Comparison of ENCODE assay signal across 11 cellular contexts in the genomic region with DNA sequence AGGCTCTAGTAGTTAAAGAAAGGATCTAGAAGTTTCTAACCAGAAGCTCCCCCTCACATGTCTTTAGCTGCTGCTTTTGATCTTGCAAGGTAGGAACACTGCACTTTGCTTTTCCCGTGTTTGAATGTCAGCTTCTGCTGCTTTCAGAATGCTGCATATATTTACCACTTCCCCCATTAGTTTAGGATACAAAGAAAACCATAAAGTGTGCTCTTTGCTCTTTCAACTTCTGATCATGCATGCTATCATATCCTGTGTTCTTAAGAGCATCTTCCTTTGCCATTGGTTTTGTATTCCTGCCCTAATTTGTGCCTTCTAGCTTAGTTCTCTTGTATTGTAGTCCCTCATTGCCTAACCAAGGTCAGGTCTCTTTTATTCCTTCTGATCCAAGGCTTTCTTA. TPM values are rescaled to one million over a fixed set of nuclear protein-coding genes. Genes with fewer than 3 reads are reported as not detected.
DNase-seq lines count a peak whose midpoint lies in the region; ATAC-seq, FAIRE-seq and TF ChIP-seq lines count a peak whose summit lies in the region.
"Had no signal": no experiment of that assay in that cellular context is flagged by ENCODE, and none has a peak within 500 bp of the region (broad histone marks: within the 10 kb centered on the region; RNA-seq: fewer than 3 reads in every experiment).

No MANE protein-coding gene starts in this region.

- H3K27ac Mint-ChIP-seq in T-helper 17 cell = peak overlapping the region; percentile 94

- H3K9me3 ChIP-seq in T-helper 17 cell (ENCODE audit: control insufficient read depth, low read length, poor library complexity, severe bottlenecking) (no peaks in the 10 kb centered on the region), esophagus squamous epithelium (no peaks in the 10 kb centered on the region), small intestine (ENCODE audit: control insufficient read depth, low read depth) (no peaks in the 10 kb centered on the region)

- TF ChIP-seq POLR2A in esophagus squamous epithelium (IDR thresholded peaks at IDR 0.05) = no peak
- TF ChIP-seq POLR2A in H54 (IDR thresholded peaks at IDR 0.05; ENCODE audit: low read depth, low read length) = no peak
- no peak for TF ChIP-seq POLR2A in erythroblast (IDR thresholded peaks at IDR 0.05; ENCODE audit: low read length)

- peak; percentile 48 for ATAC-seq in T-helper 17 cell
- ATAC-seq in HG03280 (IDR thresholded peaks at IDR 0.05; ENCODE audit: unreplicated experiment) = no peak
- ATAC-seq: Panc1 had no signal

- TF ChIP-seq CTCF in esophagus squamous epithelium (IDR thresholded peaks at IDR 0.05) = no peak

- peak overlapping the region; percentile 83 for H3K4me3 Mint-ChIP-seq in T-helper 17 cell

- no peaks in the 10 kb centered on the region for H3K27me3 ChIP-seq in esophagus squamous epithelium
- H3K27me3 ChIP-seq in small intestine (ENCODE audit: control insufficient read depth in 2 of 2, insufficient read depth in 2 of 2, low read length in 2 of 2) = no peaks in the 10 kb centered on the region

- no peak for DNase-seq in GM19239 (ENCODE audit: insufficient read length, low spot score)
- DNase-seq in T-helper 17 cell = no peak
- no peak for DNase-seq in esophagus squamous epithelium (lab: John Stamatoyannopoulos, UW)
- DNase-seq in small intestine = peak; percentile 19
- DNase-seq in stimulated activated CD4-positive, alpha-beta T cell treated with anti-CD3 and anti-CD28 coated beads, Interleukin-12 subunit alpha, Interleukin-12 subunit beta, amount 100 ng/mL, for 4 hours = no peak
- DNase-seq in H54 (ENCODE audit: insufficient read length, low spot score) = no peak
- no peak for DNase-seq in erythroblast (lab: John Stamatoyannopoulos, UW)

- H3K36me3 Mint-ChIP-seq in T-helper 17 cell (ENCODE audit: low read depth) = peaks cover 4% of the 10 kb centered on the region

- H3K27me3 Mint-ChIP-seq in T-helper 17 cell = no peaks in the 10 kb centered on the region

- peaks cover 63% of the 10 kb centered on the region for H3K4me1 Mint-ChIP-seq in T-helper 17 cell

- peaks cover 23 to 64% (median 36%) of the 10 kb centered on the region in 3 donors for H3K4me1 ChIP-seq in esophagus squamous epithelium
- H3K4me1 ChIP-seq in small intestine (ENCODE audit: control insufficient read depth in 2 of 2, insufficient read depth in 1 of 2, low read depth in 1 of 2, low read length in 1 of 2) = peaks cover 11 to 26% of the 10 kb centered on the region in 2 donors

- H3K36me3 ChIP-seq in esophagus squamous epithelium = peaks cover 0 to 37% (median 7%) of the 10 kb centered on the region in 3 donors
- peaks cover 3 to 7% of the 10 kb centered on the region in 2 donors for H3K36me3 ChIP-seq in small intestine (ENCODE audit: control insufficient read depth in 2 of 2, insufficient read depth in 2 of 2, low read length in 2 of 2)

- FAIRE-seq in GM19239 (lab: Jason Lieb, UNC) (peak; percentile 42), small intestine (lab: Jason Lieb, UNC) (no peak), H54 (lab: Jason Lieb, UNC) (no peak)
- FAIRE-seq: G401.6 had no signal

- WGBS in esophagus squamous epithelium, 2 donors = 25 to 41% methylated on average over 1 of the region's 1 CpG
- WGBS in small intestine, 3 donors = 5 to 10% (median 9%) methylated on average over 1 of the region's 1 CpG

- intact Hi-C loops in esophagus squamous epithelium (cut with DNase I) = no loop called here

- H3K27ac ChIP-seq in esophagus squamous epithelium (peak overlapping the region in 3 of 4 donors; percentile 45 to 68 (median 46)), small intestine (ENCODE audit: low read depth in 1 of 2, low read length in 1 of 2) (peak overlapping the region; percentile 0 to 64)
- H3K27ac ChIP-seq: epithelial cell of prostate had no signal

- H3K4me3 ChIP-seq in esophagus squamous epithelium (no peak overlapping the region), small intestine (ENCODE audit: low read depth in 1 of 2, low read length in 2 of 2) (no peak overlapping the region)

RNA-seq across cellular contexts. Expression of a gene that starts 43.3 kb away (rescaled TPM):
- total RNA-seq in T-helper 17 cell = 10 to 100 TPM; 37.6 to 43.2 TPM
- 10 to 100 TPM; 10.2 to 25.2 (median 13.8) TPM for total RNA-seq in esophagus squamous epithelium
- 1 to 10 TPM; 6.8 to 9.8 (median 6.9) TPM for polyA plus RNA-seq in small intestine
